ENCODE assay signal across 11 cellular contexts in the genomic region with DNA sequence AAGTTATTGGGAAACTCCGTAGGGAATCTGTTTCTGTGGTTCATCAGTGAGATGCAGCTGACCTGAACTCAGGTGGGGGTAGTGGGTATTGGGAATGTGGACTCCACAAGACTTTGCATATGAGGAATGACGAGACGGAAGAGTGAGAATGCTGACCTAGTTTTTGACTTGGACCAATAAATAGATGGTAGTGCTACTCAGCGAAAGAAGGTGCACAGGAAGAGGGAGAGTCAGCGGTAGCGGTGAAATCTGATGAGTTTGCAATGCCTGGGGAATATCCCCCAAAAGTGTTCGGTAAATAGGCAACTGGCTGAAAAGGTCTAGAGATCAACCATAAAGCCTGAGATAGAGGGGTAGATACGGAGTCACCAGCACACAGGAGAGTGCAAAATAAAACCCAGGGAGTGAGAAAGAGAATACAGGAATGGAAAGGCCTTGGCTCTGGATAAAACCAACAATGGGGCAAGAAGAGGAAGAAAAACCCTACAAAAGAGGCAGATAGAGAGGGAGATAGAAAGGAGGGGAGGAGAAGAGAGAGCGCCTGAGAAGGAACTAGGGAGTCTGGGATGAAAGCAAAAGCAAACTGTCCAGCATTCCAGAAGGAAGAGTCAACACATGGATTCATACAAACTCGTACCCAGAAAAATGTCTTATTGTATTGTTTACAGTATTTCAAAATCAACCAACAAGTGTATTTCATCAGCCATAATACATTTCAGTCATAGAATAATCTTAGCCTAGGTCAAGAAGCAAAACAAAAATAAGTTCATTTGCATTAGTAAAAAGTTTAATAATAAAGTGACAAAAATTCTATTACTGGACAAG. TPM values are rescaled to one million over a fixed set of nuclear protein-coding genes. Genes with fewer than 3 reads are reported as not detected.
DNase-seq lines count a peak whose midpoint lies in the region; ATAC-seq and TF ChIP-seq lines count a peak whose summit lies in the region.
"Had no signal": no experiment of that assay in that cellular context is flagged by ENCODE, and none has a peak within 500 bp of the region (broad histone marks: within the 10 kb centered on the region; RNA-seq: fewer than 3 reads in every experiment).

No MANE protein-coding gene starts in this region.

- peaks cover 29% of the 10 kb centered on the region for H3K27me3 Mint-ChIP-seq in WTC11 (ENCODE audit: low read depth)
- no peaks in the 10 kb centered on the region for H3K27me3 Mint-ChIP-seq in activated CD4-positive, alpha-beta T cell treated with anti-CD3 and anti-CD28 coated beads, Interleukin-2, amount 10 ng/mL, durations not matched to agents 7 days and 5 days
- H3K27me3 Mint-ChIP-seq: activated naive CD8-positive, alpha-beta T cell treated with anti-CD3 and anti-CD28 coated beads, Interleukin-2, amount 10 ng/mL, durations not matched to agents 7 days and 5 days had no signal

- TF ChIP-seq CTCF in HFF-Myc (IDR thresholded peaks at IDR 0.05; ENCODE audit: low read depth, low read length, missing control alignments) (no peak), WTC11 (IDR thresholded peaks at IDR 0.05) (no peak), foreskin fibroblast (IDR thresholded peaks at IDR 0.05; ENCODE audit: low read depth, low read length) (no peak), thoracic aorta (IDR thresholded peaks at IDR 0.05) (no peak)

- no peaks in the 10 kb centered on the region for H3K36me3 ChIP-seq in thoracic aorta
- H3K36me3 ChIP-seq: suprapubic skin, WERI-Rb-1 had no signal

- CTCF ChIA-PET in WTC11 (lab: Charles Lee) = no interaction called here
- CTCF ChIA-PET in activated CD4-positive, alpha-beta T cell treated with anti-CD3 and anti-CD28 coated beads, Interleukin-2, amount 10 ng/mL, durations not matched to agents 7 days and 5 days (lab: Charles Lee) = interaction anchor here (0.6 kb wide), 1 partner anchor 238 kb away, joined by 4 read pairs; no protein-coding TSS in a partner anchor

- no peak overlapping the region for H3K27ac Mint-ChIP-seq in WTC11
- H3K27ac Mint-ChIP-seq in activated CD4-positive, alpha-beta T cell treated with anti-CD3 and anti-CD28 coated beads, Interleukin-2, amount 10 ng/mL, durations not matched to agents 7 days and 5 days = no peak overlapping the region
- H3K27ac Mint-ChIP-seq: activated naive CD8-positive, alpha-beta T cell treated with anti-CD3 and anti-CD28 coated beads, Interleukin-2, amount 10 ng/mL, durations not matched to agents 7 days and 5 days had no signal

- POLR2A ChIA-PET in WTC11 (lab: Charles Lee) = no interaction called here
- POLR2A ChIA-PET in activated CD4-positive, alpha-beta T cell treated with anti-CD3 and anti-CD28 coated beads, Interleukin-2, amount 10 ng/mL, durations not matched to agents 7 days and 5 days (lab: Charles Lee) = no interaction called here

- H3K36me3 Mint-ChIP-seq in WTC11 = no peaks in the 10 kb centered on the region
- peaks cover 6% of the 10 kb centered on the region for H3K36me3 Mint-ChIP-seq in activated CD4-positive, alpha-beta T cell treated with anti-CD3 and anti-CD28 coated beads, Interleukin-2, amount 10 ng/mL, durations not matched to agents 7 days and 5 days (ENCODE audit: low read depth)

- H3K9me3 Mint-ChIP-seq in WTC11 = no peaks in the 10 kb centered on the region
- no peaks in the 10 kb centered on the region for H3K9me3 Mint-ChIP-seq in activated CD4-positive, alpha-beta T cell treated with anti-CD3 and anti-CD28 coated beads, Interleukin-2, amount 10 ng/mL, durations not matched to agents 7 days and 5 days
- H3K9me3 Mint-ChIP-seq: activated naive CD8-positive, alpha-beta T cell treated with anti-CD3 and anti-CD28 coated beads, Interleukin-2, amount 10 ng/mL, durations not matched to agents 7 days and 5 days had no signal

- no peak overlapping the region for H3K4me3 Mint-ChIP-seq in WTC11
- H3K4me3 Mint-ChIP-seq in activated CD4-positive, alpha-beta T cell treated with anti-CD3 and anti-CD28 coated beads, Interleukin-2, amount 10 ng/mL, durations not matched to agents 7 days and 5 days = no peak overlapping the region
- H3K4me3 Mint-ChIP-seq: activated naive CD8-positive, alpha-beta T cell treated with anti-CD3 and anti-CD28 coated beads, Interleukin-2, amount 10 ng/mL, durations not matched to agents 7 days and 5 days had no signal

- H3K4me1 Mint-ChIP-seq in WTC11 = peaks cover 29% of the 10 kb centered on the region
- peaks cover 28% of the 10 kb centered on the region for H3K4me1 Mint-ChIP-seq in activated CD4-positive, alpha-beta T cell treated with anti-CD3 and anti-CD28 coated beads, Interleukin-2, amount 10 ng/mL, durations not matched to agents 7 days and 5 days

- DNase-seq in HFF-Myc (ENCODE audit: extremely low read depth, low read depth) = no peak
- no peak for DNase-seq in WTC11 (ENCODE audit: low spot score)
- peak; percentile 65 to 87 for DNase-seq in foreskin fibroblast
- no peak for DNase-seq in thoracic aorta (ENCODE audit: low spot score)
- DNase-seq in NCI-H1048 (lab: John Stamatoyannopoulos, UW) = no peak
- no peak for DNase-seq in activated CD4-positive, alpha-beta T cell treated with anti-CD3 and anti-CD28 coated beads, Interleukin-2, amount 10 ng/mL, durations not matched to agents 7 days and 5 days
- DNase-seq: activated naive CD8-positive, alpha-beta T cell treated with anti-CD3 and anti-CD28 coated beads, Interleukin-2, amount 10 ng/mL, durations not matched to agents 7 days and 5 days; foreskin melanocyte; WERI-Rb-1 had no signal

- peak overlapping the region; percentile 78; the same call in 1 of the 2 replicates for H3K4me3 ChIP-seq in HFF-Myc (replicated peaks; ENCODE audit: low read depth, low read length)
- peak overlapping the region; percentile 74 to 85 for H3K4me3 ChIP-seq in foreskin fibroblast (ENCODE audit: low read depth in 1 of 2, low read length in 2 of 2)
- H3K4me3 ChIP-seq in thoracic aorta = peak overlapping the region; percentile 18
- H3K4me3 ChIP-seq: suprapubic skin had no signal

- peaks cover 18 to 65% of the 10 kb centered on the region in 2 donors for H3K4me1 ChIP-seq in thoracic aorta (ENCODE audit: control insufficient read depth in 1 of 2, low read depth in 2 of 2)

- H3K9me3 ChIP-seq in thoracic aorta = no peaks in the 10 kb centered on the region
- H3K9me3 ChIP-seq: suprapubic skin had no signal

- H3K27ac ChIP-seq in thoracic aorta = no peak overlapping the region
- H3K27ac ChIP-seq: suprapubic skin, WERI-Rb-1 had no signal

- ATAC-seq in WTC11 (no peak), thoracic aorta (ENCODE audit: insufficient number of reproducible peaks, low FRiP score, low read depth) (no peak), GM18520 (IDR thresholded peaks at IDR 0.05; ENCODE audit: unreplicated experiment) (no peak)

- H3K27me3 ChIP-seq in thoracic aorta (replicated peaks; ENCODE audit: insufficient read depth) = no peaks in the 10 kb centered on the region
- H3K27me3 ChIP-seq: suprapubic skin had no signal

TF ChIP-seq in WTC11, 78 proteins besides CTCF, POLR2A, EP300 and RAD21:
- TF ChIP-seq, protein P1, sequence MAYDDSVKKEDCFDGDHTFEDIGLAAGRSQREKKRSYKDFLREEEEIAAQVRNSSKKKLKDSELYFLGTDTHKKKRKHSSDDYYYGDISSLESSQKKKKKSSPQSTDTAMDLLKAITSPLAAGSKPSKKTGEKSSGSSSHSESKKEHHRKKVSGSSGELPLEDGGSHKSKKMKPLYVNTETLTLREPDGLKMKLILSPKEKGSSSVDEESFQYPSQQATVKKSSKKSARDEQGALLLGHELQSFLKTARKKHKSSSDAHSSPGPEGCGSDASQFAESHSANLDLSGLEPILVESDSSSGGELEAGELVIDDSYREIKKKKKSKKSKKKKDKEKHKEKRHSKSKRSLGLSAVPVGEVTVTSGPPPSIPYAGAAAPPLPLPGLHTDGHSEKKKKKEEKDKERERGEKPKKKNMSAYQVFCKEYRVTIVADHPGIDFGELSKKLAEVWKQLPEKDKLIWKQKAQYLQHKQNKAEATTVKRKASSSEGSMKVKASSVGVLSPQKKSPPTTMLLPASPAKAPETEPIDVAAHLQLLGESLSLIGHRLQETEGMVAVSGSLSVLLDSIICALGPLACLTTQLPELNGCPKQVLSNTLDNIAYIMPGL (CRISPR knock-in tag; IDR thresholded peaks at IDR 0.05) = no peak
- peak; percentile 86 for TF ChIP-seq GABPB1 (CRISPR knock-in tag; IDR thresholded peaks at IDR 0.05)

RNA-seq across cellular contexts. Expression of a gene that starts 5.4 kb away (rescaled TPM):
- total RNA-seq in WTC11 (2021) = 30.2 to 37.7 TPM (median 33.8 TPM) in 3 replicates
- 100 to 1,000 TPM in 1 of 2 donors, 10 to 100 TPM in 1; 95.6 to 101 TPM for total RNA-seq in thoracic aorta
- 10 to 100 TPM; 26.1 to 27.4 TPM for total RNA-seq in activated CD4-positive, alpha-beta T cell treated with anti-CD3 and anti-CD28 coated beads, Interleukin-2, amount 10 ng/mL, durations not matched to agents 7 days and 5 days

Comparison
In these comparisons a context has a peak if more than half of its experiments do, and no peak if none do; other contexts are left out.
1. DNase-seq: peak in foreskin fibroblast (2 of 2); none in HFF-Myc (single experiment), WTC11 (single experiment), thoracic aorta (single experiment), NCI-H1048 (single experiment) and activated CD4-positive, alpha-beta T cell treated with anti-CD3 and anti-CD28 coated beads, Interleukin-2, amount 10 ng/mL, durations not matched to agents 7 days and 5 days (single experiment).
2. H3K4me3 ChIP-seq: peak in every context shown above with its lines; median percentile 80 in foreskin fibroblast; 78 in HFF-Myc; 18 in thoracic aorta.